ENCODE assay signal across 13 cellular contexts in genomic region chr17:21739485-21739884, GRCh38. TPM values are rescaled to one million over a fixed set of nuclear protein-coding genes. Genes with fewer than 3 reads are reported as not detected.
A peak's percentile ranks its signal among the peaks of the same experiment; 100 is the strongest.
DNase-seq lines count a peak whose midpoint lies in the region; ATAC-seq and TF ChIP-seq lines count a peak whose summit lies in the region.
"Not testable (repeated sequence)": the region's sequence is repeated elsewhere in the genome, so short reads cannot be mapped to it uniquely, and the experiment has no call there.
"Had no signal": no experiment of that assay in that cellular context is flagged by ENCODE, and none has a peak within 500 bp of the region (broad histone marks: within the 10 kb centered on the region; RNA-seq: fewer than 3 reads in every experiment).

No MANE protein-coding gene starts in this region.

- not testable (repeated sequence) for H3K27ac ChIP-seq in naive thymus-derived CD4-positive, alpha-beta T cell (ENCODE audit: low read depth, low read length)

- not testable (repeated sequence) for H3K4me3 ChIP-seq in naive thymus-derived CD4-positive, alpha-beta T cell (ENCODE audit: low read length)

- H3K27me3 Mint-ChIP-seq in activated B cell treated with CpG ODN at 0.5 μM for 24 hours, result not testable (repeated sequence)
- peaks cover 0 to 12% (median 0%) of the 10 kb centered on the region in 5 donors for H3K27me3 Mint-ChIP-seq in naive thymus-derived CD4-positive, alpha-beta T cell

- peak; percentile 68 for ATAC-seq in GM18508 (IDR thresholded peaks at IDR 0.05; ENCODE audit: insufficient read depth, unreplicated experiment)
- peak; percentile 64 for ATAC-seq in GM18870 (IDR thresholded peaks at IDR 0.05; ENCODE audit: unreplicated experiment)
- ATAC-seq in GM21381 (IDR thresholded peaks at IDR 0.05; ENCODE audit: unreplicated experiment), result peak; percentile 48
- peak; percentile 56 for ATAC-seq in HG02981 (IDR thresholded peaks at IDR 0.05; ENCODE audit: unreplicated experiment)
- ATAC-seq in HG03469 (IDR thresholded peaks at IDR 0.05; ENCODE audit: unreplicated experiment), result peak; percentile 43
- ATAC-seq in activated B cell treated with CpG ODN at 0.5 μM for 24 hours (ENCODE audit: low read depth), result peak; percentile 45
- ATAC-seq in naive thymus-derived CD4-positive, alpha-beta T cell, result peak; percentile 50

- H3K36me3 Mint-ChIP-seq in activated B cell treated with CpG ODN at 0.5 μM for 24 hours (ENCODE audit: low read depth); naive thymus-derived CD4-positive, alpha-beta T cell: not testable (repeated sequence)

- H3K9me3 Mint-ChIP-seq in activated B cell treated with CpG ODN at 0.5 μM for 24 hours; naive thymus-derived CD4-positive, alpha-beta T cell: not testable (repeated sequence)

- H3K9me3 ChIP-seq in naive thymus-derived CD4-positive, alpha-beta T cell (ENCODE audit: control insufficient read depth in 2 of 3, low read length in 3 of 3), result not testable (repeated sequence)

- DNase-seq in activated B cell treated with CpG ODN at 0.5 μM for 24 hours; naive thymus-derived CD4-positive, alpha-beta T cell: not testable (repeated sequence)

- H3K36me3 ChIP-seq in naive thymus-derived CD4-positive, alpha-beta T cell (ENCODE audit: control insufficient read depth in 2 of 3, insufficient read depth in 3 of 3, low read length in 3 of 3), result not testable (repeated sequence)

- intact Hi-C loops in activated B cell treated with CpG ODN at 0.5 μM for 24 hours (cut with micrococcal nuclease); naive thymus-derived CD4-positive, alpha-beta T cell (cut with micrococcal nuclease): not testable (repeated sequence)

- H3K27ac Mint-ChIP-seq in activated B cell treated with CpG ODN at 0.5 μM for 24 hours; naive thymus-derived CD4-positive, alpha-beta T cell: not testable (repeated sequence)

- CTCF ChIA-PET in activated B cell treated with CpG ODN at 0.5 μM for 24 hours (lab: Charles Lee); naive thymus-derived CD4-positive, alpha-beta T cell (lab: Charles Lee): not testable (repeated sequence)

- POLR2A ChIA-PET in activated B cell treated with CpG ODN at 0.5 μM for 24 hours (lab: Charles Lee); naive thymus-derived CD4-positive, alpha-beta T cell (lab: Charles Lee): not testable (repeated sequence)

- H3K27me3 ChIP-seq in naive thymus-derived CD4-positive, alpha-beta T cell (ENCODE audit: control insufficient read depth in 2 of 2, insufficient read depth in 2 of 2, low read length in 2 of 2), result not testable (repeated sequence)

- H3K4me1 ChIP-seq in naive thymus-derived CD4-positive, alpha-beta T cell (ENCODE audit: control insufficient read depth in 2 of 2, insufficient read depth in 2 of 2, low read length in 2 of 2), result not testable (repeated sequence)

- not testable (repeated sequence) for TF ChIP-seq CTCF in activated B cell treated with CpG ODN at 0.5 μM for 24 hours (IDR thresholded peaks at IDR 0.05)

- not testable (repeated sequence) for H3K4me1 Mint-ChIP-seq in activated B cell treated with CpG ODN at 0.5 μM for 24 hours; naive thymus-derived CD4-positive, alpha-beta T cell

- H3K4me3 Mint-ChIP-seq in activated B cell treated with CpG ODN at 0.5 μM for 24 hours; naive thymus-derived CD4-positive, alpha-beta T cell: not testable (repeated sequence)

RNA-seq across cellular contexts. Expression of gene KCNJ18, which starts 47.2 kb away (rescaled TPM):
- total RNA-seq in activated B cell treated with CpG ODN at 0.5 μM for 24 hours, result not detected in 2 replicates
- total RNA-seq in naive thymus-derived CD4-positive, alpha-beta T cell, result not detected
- polyA plus RNA-seq in naive thymus-derived CD4-positive, alpha-beta T cell, result not detected
- total RNA-seq: Calu3; CD8-positive, alpha-beta T cell; IMR-90; T-cell had no signal
- polyA plus RNA-seq: A549, IMR-90, SK-N-SH had no signal
